In genomic region chr5:154723740-154724505, GRCh38 we compare ENCODE assay signal across 16 cellular contexts. TPM values are rescaled to one million over a fixed set of nuclear protein-coding genes. Genes with fewer than 3 reads are reported as not detected.
DNase-seq lines count a peak whose midpoint lies in the region; ATAC-seq and TF ChIP-seq lines count a peak whose summit lies in the region.
"Had no signal": no experiment of that assay in that cellular context is flagged by ENCODE, and none has a peak within 500 bp of the region (broad histone marks: within the 10 kb centered on the region; RNA-seq: fewer than 3 reads in every experiment).

No MANE protein-coding gene starts in this region.

- no peaks in the 10 kb centered on the region for H3K27me3 Mint-ChIP-seq in CD8-positive, alpha-beta T cell (ENCODE audit: low read depth)

- intact Hi-C loops in mucosa of descending colon (cut with DNase I, micrococcal nuclease), result no loop called here
- intact Hi-C loops in CD8-positive, alpha-beta T cell (cut with DNase I, micrococcal nuclease), result no loop called here

- H3K36me3 Mint-ChIP-seq in CD8-positive, alpha-beta T cell, result no peaks in the 10 kb centered on the region

- H3K27ac Mint-ChIP-seq in CD8-positive, alpha-beta T cell, result no peak overlapping the region

- CTCF ChIA-PET in CD8-positive, alpha-beta T cell (lab: Charles Lee), result no interaction called here

- H3K36me3 ChIP-seq in mucosa of descending colon (ENCODE audit: low read depth), result no peaks in the 10 kb centered on the region
- H3K36me3 ChIP-seq in CD8-positive, alpha-beta T cell (ENCODE audit: insufficient read depth, low read length), result no peaks in the 10 kb centered on the region
- H3K36me3 ChIP-seq: spleen, WERI-Rb-1 had no signal

- no peaks in the 10 kb centered on the region for H3K27me3 ChIP-seq in CD8-positive, alpha-beta T cell (ENCODE audit: insufficient read depth, low read length)
- H3K27me3 ChIP-seq: spleen had no signal

- TF ChIP-seq CTCF in AG09309 (IDR thresholded peaks at IDR 0.05; ENCODE audit: control insufficient read depth, insufficient read depth, low read depth, low read length, missing control alignments) (no peak), LNCaP clone FGC (IDR thresholded peaks at IDR 0.05; ENCODE audit: control insufficient read depth, extremely low read depth, insufficient read depth) (no peak), epithelial cell of esophagus (IDR thresholded peaks at IDR 0.05; ENCODE audit: insufficient read depth, low read depth, low read length, missing control alignments) (no peak), mucosa of descending colon (IDR thresholded peaks at IDR 0.05) (no peak)
- TF ChIP-seq CTCF in CD8-positive, alpha-beta T cell (IDR thresholded peaks at IDR 0.05), result no peak

- H3K4me3 ChIP-seq in AG09309 (ENCODE audit: control insufficient read depth, low read depth, low read length), result no peak overlapping the region
- H3K4me3 ChIP-seq in LNCaP clone FGC (ENCODE audit: low read depth, low read length), result 0 out of 2 replicates have a peak overlapping the region, but pooled peaks have one; percentile 13
- no peak overlapping the region for H3K4me3 ChIP-seq in epithelial cell of esophagus (ENCODE audit: low read length)
- no peak overlapping the region for H3K4me3 ChIP-seq in mucosa of descending colon
- no peak overlapping the region for H3K4me3 ChIP-seq in CD8-positive, alpha-beta T cell (ENCODE audit: low read depth, low read length)
- H3K4me3 ChIP-seq: spleen had no signal

- no peaks in the 10 kb centered on the region for H3K9me3 Mint-ChIP-seq in CD8-positive, alpha-beta T cell

- H3K4me1 Mint-ChIP-seq in CD8-positive, alpha-beta T cell (ENCODE audit: low read depth), result no peaks in the 10 kb centered on the region

- POLR2A ChIA-PET in CD8-positive, alpha-beta T cell (lab: Charles Lee), result interaction anchor here (0.6 kb wide), 1 partner anchor 291 kb away, joined by 4 read pairs; no protein-coding TSS in a partner anchor

- no peaks in the 10 kb centered on the region for H3K9me3 ChIP-seq in mucosa of descending colon
- no peaks in the 10 kb centered on the region for H3K9me3 ChIP-seq in CD8-positive, alpha-beta T cell (ENCODE audit: low read length)
- H3K9me3 ChIP-seq: spleen had no signal

- peak; percentile 92 for ATAC-seq in mucosa of descending colon
- no peak for ATAC-seq in CD8-positive, alpha-beta T cell

- H3K4me3 Mint-ChIP-seq in CD8-positive, alpha-beta T cell, result no peak overlapping the region

- no peak overlapping the region for H3K27ac ChIP-seq in CD8-positive, alpha-beta T cell (ENCODE audit: low read depth, low read length)
- H3K27ac ChIP-seq: epithelial cell of prostate, spleen, WERI-Rb-1 had no signal

- H3K4me1 ChIP-seq in mucosa of descending colon (ENCODE audit: low read depth), result peaks cover 11% of the 10 kb centered on the region
- no peaks in the 10 kb centered on the region for H3K4me1 ChIP-seq in CD8-positive, alpha-beta T cell (ENCODE audit: insufficient read depth, low read length)
- H3K4me1 ChIP-seq: spleen had no signal

- peak; percentile 45 for DNase-seq in AG09309 (ENCODE audit: low read depth)
- peak; percentile 91 for DNase-seq in LNCaP clone FGC (ENCODE audit: low read depth)
- DNase-seq in epithelial cell of esophagus (ENCODE audit: low read depth), result peak; percentile 8
- DNase-seq in mucosa of descending colon, result no peak
- DNase-seq in NCI-H2107 treated with DMSO at 0.1 percent for 48 hours (lab: John Stamatoyannopoulos, UW; ENCODE audit: unreplicated experiment), result no peak
- no peak for DNase-seq in COR-L47 (lab: John Stamatoyannopoulos, UW)
- no peak for DNase-seq in stimulated activated CD8-positive, alpha-beta memory T cell treated with anti-CD3 and anti-CD28 coated beads, Interleukin-4, amount 100 ng/mL, for 48 hours
- DNase-seq in CD8-positive, alpha-beta T cell, result no peak
- DNase-seq: activated T-cell treated with anti-CD3 and anti-CD28 coated beads, Interleukin-2, amount 50 U/mL, for 1 hour; islet precursor cell; Karpas-422; NCI-H2227 treated with DMSO at 0.1 percent for 48 hours; RPMI8226; spleen; WERI-Rb-1 had no signal

RNA-seq across cellular contexts. Expression of gene LARP1, which starts 31.3 kb away (rescaled TPM):
- 100 to 1,000 TPM; 127 to 157 (median 140) TPM for total RNA-seq in mucosa of descending colon
- total RNA-seq in CD8-positive, alpha-beta T cell, result 10 to 100 TPM; 70.4 to 80.5 TPM

Comparison
In these comparisons a context has a peak if more than half of its experiments do, and no peak if none do; other contexts are left out.
1. DNase-seq: peak in AG09309 (single experiment), LNCaP clone FGC (single experiment) and epithelial cell of esophagus (single experiment); none in mucosa of descending colon (0 of 3), NCI-H2107 treated with DMSO at 0.1 percent for 48 hours (single experiment), COR-L47 (single experiment), stimulated activated CD8-positive, alpha-beta memory T cell treated with anti-CD3 and anti-CD28 coated beads, Interleukin-4, amount 100 ng/mL, for 48 hours (single experiment) and CD8-positive, alpha-beta T cell (0 of 7).